Comparison of ENCODE assay signal across 25 cellular contexts in the genomic region with DNA sequence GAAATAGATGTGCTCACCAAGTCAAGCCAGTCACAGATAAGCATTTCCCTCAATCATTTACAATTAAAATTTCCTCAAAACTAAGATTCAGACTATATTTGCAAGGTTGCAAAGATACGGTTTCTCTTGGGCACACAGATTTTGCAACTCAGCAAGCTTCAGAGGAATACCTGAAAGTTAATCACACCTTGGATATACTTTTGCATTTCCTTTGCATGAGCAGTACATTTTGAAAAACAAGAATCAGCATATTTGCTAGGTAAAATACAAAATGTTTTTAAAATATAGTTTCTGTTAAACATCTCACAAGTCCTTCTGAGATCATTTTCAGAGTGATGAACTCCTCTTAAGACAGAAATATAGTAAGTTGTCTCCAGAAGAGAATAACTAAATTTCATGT.
"Had no signal": no experiment of that assay in that cellular context is flagged by ENCODE, and none has a peak within 500 bp of the region (broad histone marks: within the 10 kb centered on the region; RNA-seq: fewer than 3 reads in every experiment).

No MANE protein-coding gene starts in this region.

- H3K27me3 ChIP-seq: hepatocyte, ovary, sigmoid colon, suprapubic skin, upper lobe of right lung had no signal

- H2AFZ ChIP-seq: hepatocyte had no signal

- DNase-seq: islet precursor cell; left ventricle myocardium inferior; midbrain; mucosa of descending colon; naive thymus-derived CD4-positive, alpha-beta T cell; ovary; posterior cingulate gyrus; retina; right cardiac atrium; sigmoid colon; small intestine; spleen; stimulated activated CD4-positive, alpha-beta T cell treated with anti-CD3 and anti-CD28 coated beads, Interleukin-4, amount 100 ng/mL, for 24 hours; stimulated activated naive CD4-positive, alpha-beta T cell; tibial artery; trophoblast cell; upper lobe of right lung had no signal

- H3K9me3 ChIP-seq: left ventricle myocardium inferior, mucosa of descending colon, ovary, prostate gland, sigmoid colon, spleen, suprapubic skin, thoracic aorta, tibial artery, upper lobe of right lung had no signal

- H3K9me3 Mint-ChIP-seq: naive thymus-derived CD4-positive, alpha-beta T cell; natural killer cell treated with Interleukin-12 subunit alpha and Interleukin-12 subunit beta and Interleukin-15 and Interleukin-18, amount 100 ng/mL, for 72 hours; stimulated activated effector memory CD8-positive, alpha-beta T cell treated with anti-CD3 and anti-CD28 coated beads, Interleukin-12 subunit alpha, Interleukin-12 subunit beta, amount 100 ng/mL, for 72 hours; stimulated activated naive CD8-positive, alpha-beta T cell treated with anti-CD3 and anti-CD28 coated beads, Interleukin-15, Interleukin-2, amounts not matched to agents 100 ng/mL and 50 ng/mL, for 24 hours had no signal

- H3K4me1 ChIP-seq: prostate gland, upper lobe of right lung had no signal

- H3K4me3 ChIP-seq: hepatocyte, left ventricle myocardium inferior, lung, mucosa of descending colon, ovary, prostate gland, sigmoid colon, spleen, suprapubic skin, thoracic aorta, tibial artery, upper lobe of right lung had no signal

- H3K36me3 Mint-ChIP-seq: naive thymus-derived CD4-positive, alpha-beta T cell; natural killer cell treated with Interleukin-12 subunit alpha and Interleukin-12 subunit beta and Interleukin-15 and Interleukin-18, amount 100 ng/mL, for 72 hours; stimulated activated effector memory CD8-positive, alpha-beta T cell treated with anti-CD3 and anti-CD28 coated beads, Interleukin-12 subunit alpha, Interleukin-12 subunit beta, amount 100 ng/mL, for 72 hours had no signal

- H3K36me3 ChIP-seq: left ventricle myocardium inferior, ovary, prostate gland, sigmoid colon, spleen, suprapubic skin, thoracic aorta, tibial artery, upper lobe of right lung had no signal

- ATAC-seq: mucosa of descending colon; naive thymus-derived CD4-positive, alpha-beta T cell; natural killer cell treated with Interleukin-12 subunit alpha and Interleukin-12 subunit beta and Interleukin-15 and Interleukin-18, amount 100 ng/mL, for 72 hours; right cardiac atrium; stimulated activated effector memory CD8-positive, alpha-beta T cell treated with anti-CD3 and anti-CD28 coated beads, Interleukin-12 subunit alpha, Interleukin-12 subunit beta, amount 100 ng/mL, for 72 hours; upper lobe of right lung had no signal

- H3K4me2 ChIP-seq: hepatocyte had no signal

- H3K27ac ChIP-seq: hepatocyte, left ventricle myocardium inferior, ovary, prostate gland, sigmoid colon, spleen, suprapubic skin, thoracic aorta, tibial artery, upper lobe of right lung had no signal

- H3K27ac Mint-ChIP-seq: naive thymus-derived CD4-positive, alpha-beta T cell; natural killer cell treated with Interleukin-12 subunit alpha and Interleukin-12 subunit beta and Interleukin-15 and Interleukin-18, amount 100 ng/mL, for 72 hours; stimulated activated effector memory CD8-positive, alpha-beta T cell treated with anti-CD3 and anti-CD28 coated beads, Interleukin-12 subunit alpha, Interleukin-12 subunit beta, amount 100 ng/mL, for 72 hours; stimulated activated naive CD8-positive, alpha-beta T cell treated with anti-CD3 and anti-CD28 coated beads, Interleukin-15, Interleukin-2, amounts not matched to agents 100 ng/mL and 50 ng/mL, for 24 hours had no signal

- H3K4me3 Mint-ChIP-seq: naive thymus-derived CD4-positive, alpha-beta T cell; natural killer cell treated with Interleukin-12 subunit alpha and Interleukin-12 subunit beta and Interleukin-15 and Interleukin-18, amount 100 ng/mL, for 72 hours; stimulated activated effector memory CD8-positive, alpha-beta T cell treated with anti-CD3 and anti-CD28 coated beads, Interleukin-12 subunit alpha, Interleukin-12 subunit beta, amount 100 ng/mL, for 72 hours; stimulated activated naive CD8-positive, alpha-beta T cell treated with anti-CD3 and anti-CD28 coated beads, Interleukin-15, Interleukin-2, amounts not matched to agents 100 ng/mL and 50 ng/mL, for 24 hours had no signal

- H3K79me2 ChIP-seq: hepatocyte had no signal

- H3K4me1 Mint-ChIP-seq: stimulated activated effector memory CD8-positive, alpha-beta T cell treated with anti-CD3 and anti-CD28 coated beads, Interleukin-12 subunit alpha, Interleukin-12 subunit beta, amount 100 ng/mL, for 72 hours had no signal
